15 cellular contexts compared by ENCODE assay signal in the genomic region with DNA sequence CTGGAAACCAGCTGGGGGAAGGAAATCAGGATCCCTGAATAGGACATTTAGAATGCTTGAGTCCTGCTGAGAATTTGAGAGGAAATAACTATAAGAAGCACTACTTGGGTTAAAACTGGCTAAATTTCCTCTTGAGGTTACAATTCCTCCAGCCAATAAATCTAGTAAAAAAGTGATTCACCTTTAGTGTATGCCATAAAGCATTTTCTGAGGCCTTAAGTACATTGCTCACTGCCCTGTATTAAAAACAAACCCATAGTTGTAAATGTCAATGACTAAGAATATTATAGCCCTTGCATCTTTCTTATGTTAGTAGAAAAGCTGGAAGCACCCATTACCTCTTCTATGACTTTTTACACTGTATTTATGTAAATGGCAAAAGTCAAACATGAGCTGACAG.
DNase-seq lines count a peak whose midpoint lies in the region; ATAC-seq and TF ChIP-seq lines count a peak whose summit lies in the region.
"Had no signal": no experiment of that assay in that cellular context is flagged by ENCODE, and none has a peak within 500 bp of the region (broad histone marks: within the 10 kb centered on the region; RNA-seq: fewer than 3 reads in every experiment).

No MANE protein-coding gene starts in this region.

- ATAC-seq in mucosa of descending colon = peak; percentile 96
- ATAC-seq in upper lobe of right lung = no peak
- no peak for ATAC-seq in HG02870 (IDR thresholded peaks at IDR 0.05; ENCODE audit: unreplicated experiment)
- ATAC-seq: T-cell had no signal

- no peaks in the 10 kb centered on the region for H3K27me3 ChIP-seq in upper lobe of right lung
- H3K27me3 ChIP-seq: cardiac muscle cell had no signal

- H3K36me3 ChIP-seq in mucosa of descending colon (ENCODE audit: low read depth) = no peaks in the 10 kb centered on the region
- H3K36me3 ChIP-seq in upper lobe of right lung = no peaks in the 10 kb centered on the region
- H3K36me3 ChIP-seq: cardiac muscle cell had no signal

- intact Hi-C loops in mucosa of descending colon (cut with DNase I, micrococcal nuclease) (no loop called here), upper lobe of right lung (cut with DNase I) (no loop called here)

- no peak overlapping the region for H3K27ac ChIP-seq in upper lobe of right lung
- H3K27ac ChIP-seq: cardiac muscle cell had no signal

- DNase-seq in COLO829 (ENCODE audit: low spot score) = peak; percentile 0
- peak; percentile 93 for DNase-seq in M059J (ENCODE audit: low read depth)
- peak; percentile 40 for DNase-seq in choroid plexus epithelial cell (ENCODE audit: low read depth)
- no peak for DNase-seq in mucosa of descending colon
- DNase-seq in stimulated activated CD4-positive, alpha-beta T cell treated with anti-CD3 and anti-CD28 coated beads, Interleukin-2, amount 100 ng/mL, for 24 hours = no peak
- DNase-seq in upper lobe of right lung = no peak
- DNase-seq in Kasumi-1 (lab: John Stamatoyannopoulos, UW) = no peak
- DNase-seq: activated CD4-positive, alpha-beta T cell treated with anti-CD3 and anti-CD28 coated beads, Interleukin-2, amount 10 ng/mL, durations not matched to agents 24 days and 14 days; CD4-positive, alpha-beta memory T cell; MV-4-11; stimulated activated CD4-positive, alpha-beta T cell treated with anti-CD3 and anti-CD28 coated beads, Interleukin-4, amount 100 ng/mL, for 24 hours; stimulated activated naive CD4-positive, alpha-beta T cell treated with Interleukin-2 at 50 U/mL for 16 hours; T-cell had no signal

- H3K9me3 ChIP-seq in mucosa of descending colon = no peaks in the 10 kb centered on the region
- no peaks in the 10 kb centered on the region for H3K9me3 ChIP-seq in upper lobe of right lung

- H3K4me1 ChIP-seq in mucosa of descending colon (ENCODE audit: low read depth) (no peaks in the 10 kb centered on the region), upper lobe of right lung (no peaks in the 10 kb centered on the region)

- TF ChIP-seq CTCF in choroid plexus epithelial cell (conservative IDR thresholded peaks at IDR 0.05; ENCODE audit: low read depth, low read length) = no peak
- no peak for TF ChIP-seq CTCF in mucosa of descending colon (IDR thresholded peaks at IDR 0.05)
- TF ChIP-seq CTCF in upper lobe of right lung (IDR thresholded peaks at IDR 0.05) = no peak

- no peak overlapping the region for H3K4me3 ChIP-seq in choroid plexus epithelial cell (ENCODE audit: low read depth, low read length)
- H3K4me3 ChIP-seq in mucosa of descending colon = no peak overlapping the region
- no peak overlapping the region for H3K4me3 ChIP-seq in upper lobe of right lung
- H3K4me3 ChIP-seq: cardiac muscle cell had no signal

Comparison
In these comparisons a context has a peak if more than half of its experiments do, and no peak if none do; other contexts are left out.
1. DNase-seq: peak in COLO829 (single experiment), M059J (single experiment) and choroid plexus epithelial cell (single experiment); none in mucosa of descending colon (0 of 3), stimulated activated CD4-positive, alpha-beta T cell treated with anti-CD3 and anti-CD28 coated beads, Interleukin-2, amount 100 ng/mL, for 24 hours (0 of 2), upper lobe of right lung (single experiment) and Kasumi-1 (0 of 2).